Comparison of ENCODE assay signal across 18 cellular contexts in genomic region chr2:202652119-202652518, GRCh38.
"Had no signal": no experiment of that assay in that cellular context is flagged by ENCODE, and none has a peak within 500 bp of the region (broad histone marks: within the 10 kb centered on the region; RNA-seq: fewer than 3 reads in every experiment).

No MANE protein-coding gene starts in this region.

- ATAC-seq: activated CD4-positive, CD25-positive, alpha-beta regulatory T cell treated with anti-CD3 and anti-CD28 coated beads, Interleukin-2, amount 50 U/mL, for 24 hours; foreskin keratinocyte; lower lobe of right lung; natural killer cell; T-helper 17 cell; upper lobe of right lung had no signal

- H3K36me3 ChIP-seq: lower lobe of right lung, sigmoid colon, spleen, thyroid gland, upper lobe of right lung had no signal

- H3K27me3 Mint-ChIP-seq: activated naive CD4-positive, alpha-beta T cell treated with anti-CD3 and anti-CD28 coated beads, Interleukin-2, amount 10 ng/mL, durations not matched to agents 7 days and 5 days; central memory CD8-positive, alpha-beta T cell; T-helper 17 cell had no signal

- H3K4me3 Mint-ChIP-seq: activated naive CD4-positive, alpha-beta T cell treated with anti-CD3 and anti-CD28 coated beads, Interleukin-2, amount 10 ng/mL, durations not matched to agents 7 days and 5 days; central memory CD8-positive, alpha-beta T cell; natural killer cell; T-helper 17 cell had no signal

- H3K4me3 ChIP-seq: lower lobe of right lung, sigmoid colon, spleen, thyroid gland, upper lobe of right lung had no signal

- H3K9me3 Mint-ChIP-seq: activated naive CD4-positive, alpha-beta T cell treated with anti-CD3 and anti-CD28 coated beads, Interleukin-2, amount 10 ng/mL, durations not matched to agents 7 days and 5 days; activated T-helper 2 cell treated with anti-CD3 and anti-CD28 coated beads, Interferon-gamma antibody, Interleukin-2, Interleukin-4, amounts not matched to agents 10 μg/mL and 5 μg/mL and 100 μg/mL, durations not matched to agents 14 hours and 24 hours and 36 hours; central memory CD8-positive, alpha-beta T cell; natural killer cell had no signal

- H3K27ac Mint-ChIP-seq: activated naive CD4-positive, alpha-beta T cell treated with anti-CD3 and anti-CD28 coated beads, Interleukin-2, amount 10 ng/mL, durations not matched to agents 7 days and 5 days; activated T-helper 2 cell treated with anti-CD3 and anti-CD28 coated beads, Interferon-gamma antibody, Interleukin-2, Interleukin-4, amounts not matched to agents 10 μg/mL and 5 μg/mL and 100 μg/mL, durations not matched to agents 14 hours and 24 hours and 36 hours; natural killer cell; T-helper 17 cell had no signal

- H3K27ac ChIP-seq: foreskin keratinocyte, lower lobe of right lung, sigmoid colon, spleen, thyroid gland, upper lobe of right lung had no signal

- DNase-seq: activated CD4-positive, alpha-beta T cell treated with anti-CD3 and anti-CD28 coated beads, Interleukin-2, amount 50 U/mL, for 1 hour; activated naive CD4-positive, alpha-beta T cell treated with anti-CD3 and anti-CD28 coated beads, Interleukin-2, amount 10 ng/mL, durations not matched to agents 7 days and 5 days; effector memory CD4-positive, alpha-beta T cell; foreskin keratinocyte; kidney; lower lobe of right lung; natural killer cell; sigmoid colon; spleen; stimulated activated CD4-positive, alpha-beta T cell treated with anti-CD3 and anti-CD28 coated beads, Interleukin-4, amount 100 ng/mL, for 1 hour; stimulated activated naive CD4-positive, alpha-beta T cell treated with Interleukin-2 at 50 U/mL for 16 hours; substantia nigra; T-helper 17 cell; thyroid gland; upper lobe of right lung had no signal

- H3K27me3 ChIP-seq: foreskin keratinocyte, sigmoid colon, spleen, thyroid gland, upper lobe of right lung had no signal

- H3K4me1 ChIP-seq: lower lobe of right lung, sigmoid colon had no signal

- H3K36me3 Mint-ChIP-seq: natural killer cell had no signal
